10 cellular contexts compared by ENCODE assay signal in genomic region chr4:141771889-141772830, GRCh38.
DNase-seq lines count a peak whose midpoint lies in the region; ATAC-seq, FAIRE-seq and TF ChIP-seq lines count a peak whose summit lies in the region.
"Had no signal": no experiment of that assay in that cellular context is flagged by ENCODE, and none has a peak within 500 bp of the region (broad histone marks: within the 10 kb centered on the region; RNA-seq: fewer than 3 reads in every experiment).

No MANE protein-coding gene starts in this region.

- peak; percentile 26 for FAIRE-seq in GM18507 (lab: Jason Lieb, UNC)

- TF ChIP-seq POLR2A in erythroblast (IDR thresholded peaks at IDR 0.05; ENCODE audit: low read length): no peak

- DNase-seq in GM18507 (ENCODE audit: extremely low spot score, insufficient read length, low read depth) (no peak), amniotic epithelial cell (ENCODE audit: low read depth) (peak; percentile 15), KBM-7 (no peak), NAMALWA (ENCODE audit: low spot score) (no peak), erythroblast (lab: John Stamatoyannopoulos, UW) (no peak), inferior parietal cortex (ENCODE audit: extremely low spot score) (no peak)
- DNase-seq: NCI-H1048, Right ventricle myocardium superior had no signal

- ATAC-seq in GM21360 (IDR thresholded peaks at IDR 0.05; ENCODE audit: unreplicated experiment): peak; percentile 69
- peak; percentile 53 for ATAC-seq in HG03097 (IDR thresholded peaks at IDR 0.05; ENCODE audit: low FRiP score, unreplicated experiment)

- in situ Hi-C loops in KBM-7 (cut with MboI; ENCODE audit: low pct_unique_long_range_greater_than_20kb, low sequenced_read_pairs): no loop called here
